Comparison of ENCODE assay signal across 9 cellular contexts in the genomic region with DNA sequence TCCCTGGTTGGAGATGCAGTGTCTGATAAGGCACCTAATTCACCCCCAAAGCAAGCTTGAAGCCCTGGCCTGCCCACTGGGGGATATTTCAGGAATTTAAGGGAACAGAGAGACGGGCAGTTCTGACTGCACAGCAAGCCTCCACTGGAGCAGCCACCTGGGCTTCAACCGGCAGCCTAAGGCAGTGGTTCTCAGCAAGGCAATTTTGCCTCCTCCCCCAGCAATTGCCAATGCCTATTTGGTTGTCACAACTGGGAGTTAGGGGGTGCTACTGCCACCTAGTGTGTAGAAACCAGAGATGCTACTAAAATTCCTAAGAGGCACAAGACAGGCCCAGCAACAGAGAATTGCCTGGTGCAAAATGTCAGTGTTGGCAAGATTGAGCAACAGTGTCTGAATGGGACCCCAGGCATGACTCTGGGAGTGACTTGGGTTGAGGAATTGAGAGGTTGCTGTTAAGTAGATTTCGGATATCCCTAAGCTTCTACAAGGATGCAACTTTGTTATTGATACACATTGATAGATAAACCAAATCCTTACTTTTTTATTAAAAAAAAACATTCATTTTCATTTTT. TPM values are rescaled to one million over a fixed set of nuclear protein-coding genes. Genes with fewer than 3 reads are reported as not detected.
DNase-seq lines count a peak whose midpoint lies in the region; ATAC-seq and TF ChIP-seq lines count a peak whose summit lies in the region.
"Had no signal": no experiment of that assay in that cellular context is flagged by ENCODE, and none has a peak within 500 bp of the region (broad histone marks: within the 10 kb centered on the region; RNA-seq: fewer than 3 reads in every experiment).

No MANE protein-coding gene starts in this region.

- H3K79me2 ChIP-seq in OCI-LY1 (ENCODE audit: insufficient read depth, low read length) (no peaks in the 10 kb centered on the region), PC-3 (ENCODE audit: low read length) (no peaks in the 10 kb centered on the region)

- intact Hi-C loops in PC-3 (cut with micrococcal nuclease), result no loop called here

- H3K9ac ChIP-seq in OCI-LY1 (ENCODE audit: low read length) (no peak overlapping the region), PC-3 (ENCODE audit: low read length) (no peak overlapping the region)

- H3K36me3 ChIP-seq in GM06990 (ENCODE audit: control insufficient read depth, insufficient read depth, low read length), result peaks cover 24% of the 10 kb centered on the region
- H3K36me3 ChIP-seq in OCI-LY1 (ENCODE audit: insufficient read depth, low read length), result no peaks in the 10 kb centered on the region
- H3K36me3 ChIP-seq in PC-3 (ENCODE audit: low read depth, low read length), result no peaks in the 10 kb centered on the region

- H3K27me3 ChIP-seq in GM06990 (replicated peaks; ENCODE audit: control insufficient read depth, insufficient read depth, low read length), result no peaks in the 10 kb centered on the region
- no peaks in the 10 kb centered on the region for H3K27me3 ChIP-seq in OCI-LY1 (ENCODE audit: insufficient read depth, low read length)
- H3K27me3 ChIP-seq in PC-3 (ENCODE audit: low read length), result peaks cover 10% of the 10 kb centered on the region; the same call in 1 of the 2 replicates

- no TSS peak for BruUV-seq in PC-3 (replicated peaks; lab: Mats Ljungman, UMichigan)

- DNase-seq in 8988T, result peak; percentile 57
- no peak for DNase-seq in GM06990 (ENCODE audit: extremely low read depth, insufficient read length)
- no peak for DNase-seq in fibroblast of villous mesenchyme (ENCODE audit: low read depth)
- no peak for DNase-seq in PC-3
- DNase-seq: naive thymus-derived CD4-positive, alpha-beta T cell had no signal

- no peaks in the 10 kb centered on the region for H3F3A ChIP-seq in OCI-LY1 (ENCODE audit: insufficient read depth, low read length)
- no peaks in the 10 kb centered on the region for H3F3A ChIP-seq in PC-3 (ENCODE audit: low read length, unreplicated experiment)

- ATAC-seq in PC-3, result no peak
- ATAC-seq in HG02970 (IDR thresholded peaks at IDR 0.05; ENCODE audit: low FRiP score, unreplicated experiment), result no peak
- no peak for ATAC-seq in HG02642 (IDR thresholded peaks at IDR 0.05; ENCODE audit: poor library complexity, unreplicated experiment)
- no peak for ATAC-seq in GM21390 (IDR thresholded peaks at IDR 0.05; ENCODE audit: unreplicated experiment)
- ATAC-seq: naive thymus-derived CD4-positive, alpha-beta T cell had no signal

- H3K4me2 ChIP-seq in OCI-LY1 (ENCODE audit: low read length), result no peak overlapping the region
- H3K4me2 ChIP-seq in PC-3 (ENCODE audit: low read length), result no peak overlapping the region

- no peaks in the 10 kb centered on the region for H4K20me1 ChIP-seq in OCI-LY1 (ENCODE audit: insufficient read depth, low read length)
- no peaks in the 10 kb centered on the region for H4K20me1 ChIP-seq in PC-3 (ENCODE audit: low read length)

- CTCF ChIA-PET in PC-3 (lab: Charles Lee), result no interaction called here

- no peaks in the 10 kb centered on the region for H3K4me1 ChIP-seq in OCI-LY1 (ENCODE audit: insufficient read depth, low read length, severe bottlenecking)
- no peaks in the 10 kb centered on the region for H3K4me1 ChIP-seq in PC-3 (ENCODE audit: insufficient read depth, low read length)

- POLR2A ChIA-PET in PC-3 (lab: Charles Lee; ENCODE audit: unreplicated experiment), result no interaction called here

- H3K4me3 ChIP-seq in GM06990 (replicated peaks; ENCODE audit: low read depth, low read length) (no peak overlapping the region), OCI-LY1 (ENCODE audit: low read depth, low read length, poor library complexity, severe bottlenecking) (no peak overlapping the region), fibroblast of villous mesenchyme (ENCODE audit: low read depth, low read length) (no peak overlapping the region), PC-3 (ENCODE audit: low read length) (no peak overlapping the region)

- no peak overlapping the region for H3K27ac ChIP-seq in OCI-LY1 (ENCODE audit: low read depth, low read length, poor library complexity, severe bottlenecking)
- H3K27ac ChIP-seq in PC-3 (ENCODE audit: low read length), result no peak overlapping the region

- TF ChIP-seq CTCF in GM06990 (IDR thresholded peaks at IDR 0.05; ENCODE audit: insufficient read depth, low read length, poor library complexity, severe bottlenecking) (peak; percentile 39), OCI-LY1 (IDR thresholded peaks at IDR 0.05; ENCODE audit: low read length) (peak; percentile 34; the same call in 1 of the 2 replicates), fibroblast of villous mesenchyme (IDR thresholded peaks at IDR 0.05; ENCODE audit: insufficient read depth, low read depth, low read length) (peak; percentile 41), PC-3 (conservative IDR thresholded peaks at IDR 0.05; ENCODE audit: low read depth, low read length) (no peak)

- no peak overlapping the region for H2AFZ ChIP-seq in OCI-LY1 (ENCODE audit: low read length)
- no peak overlapping the region for H2AFZ ChIP-seq in PC-3 (ENCODE audit: low read length)

- H3K9me2 ChIP-seq in OCI-LY1 (ENCODE audit: low read depth, low read length) (no peaks in the 10 kb centered on the region), PC-3 (replicated peaks; ENCODE audit: low read length) (no peaks in the 10 kb centered on the region)

- H3K9me3 ChIP-seq in OCI-LY1 (ENCODE audit: low read length) (no peaks in the 10 kb centered on the region), PC-3 (ENCODE audit: low read length) (no peaks in the 10 kb centered on the region)

RNA-seq across cellular contexts. Expression of gene CTSL, which starts 58.7 kb away (rescaled TPM):
- total RNA-seq in fibroblast of villous mesenchyme (156 and 163 TPM in 2 replicates), PC-3 (2014; rRNA removed) (63.2 and 71.7 TPM in 2 replicates)
